1 cellular context compared by ENCODE assay signal in genomic region chr4:112648263-112649054, GRCh38.
A peak's percentile ranks its signal among the peaks of the same experiment; 100 is the strongest.
TF ChIP-seq lines count a peak whose summit lies in the region.

No MANE protein-coding gene starts in this region.

TF ChIP-seq in WTC11, 78 proteins besides CTCF, POLR2A, EP300 and RAD21 (continued from another document and continues in another):
- no peak; the same call in 1 of the 2 replicates for TF ChIP-seq FOXP4 (CRISPR knock-in tag; IDR thresholded peaks at IDR 0.05)
- peak; percentile 76; the same call in 1 of the 2 replicates for TF ChIP-seq TP53 (CRISPR knock-in tag; IDR thresholded peaks at IDR 0.05)
- no peak; the same call in 1 of the 2 replicates for TF ChIP-seq FOXP1 (CRISPR knock-in tag; IDR thresholded peaks at IDR 0.05; ENCODE audit: borderline replicate concordance)
- no peak for TF ChIP-seq RORB (CRISPR knock-in tag; IDR thresholded peaks at IDR 0.05)
- no peak for TF ChIP-seq ATF2 (CRISPR knock-in tag; IDR thresholded peaks at IDR 0.05; ENCODE audit: borderline replicate concordance, low read depth)
- no peak for TF ChIP-seq NR3C1 (CRISPR knock-in tag; conservative IDR thresholded peaks at IDR 0.05; ENCODE audit: low read depth)
- no peak for TF ChIP-seq ZBTB21 (CRISPR knock-in tag; IDR thresholded peaks at IDR 0.05; ENCODE audit: borderline replicate concordance)
- TF ChIP-seq ATF1 (CRISPR knock-in tag; IDR thresholded peaks at IDR 0.05), result no peak
- TF ChIP-seq TCF7 (CRISPR knock-in tag; IDR thresholded peaks at IDR 0.05; ENCODE audit: low read depth), result no peak
- peak; percentile 39; the same call in 1 of the 2 replicates for TF ChIP-seq E2F1 (CRISPR knock-in tag; IDR thresholded peaks at IDR 0.05)
- peak; percentile 33 for TF ChIP-seq ZNF416 (CRISPR knock-in tag; IDR thresholded peaks at IDR 0.05)
- no peak for TF ChIP-seq ZNF138 (CRISPR knock-in tag; conservative IDR thresholded peaks at IDR 0.05)
- no peak for TF ChIP-seq PRDM15 (CRISPR knock-in tag; IDR thresholded peaks at IDR 0.05)
- peak; percentile 90; the same call in 1 of the 2 replicates for TF ChIP-seq ZNF425 (CRISPR knock-in tag; conservative IDR thresholded peaks at IDR 0.05)
- no peak for TF ChIP-seq IRF2 (CRISPR knock-in tag; IDR thresholded peaks at IDR 0.05; ENCODE audit: borderline replicate concordance, low read depth)
- TF ChIP-seq GRHL2 (CRISPR knock-in tag; IDR thresholded peaks at IDR 0.05; ENCODE audit: insufficient replicate concordance, severe bottlenecking), result no peak
- no peak for TF ChIP-seq CREB1 (CRISPR knock-in tag; IDR thresholded peaks at IDR 0.05)
- no peak for TF ChIP-seq TEAD4 (CRISPR knock-in tag; IDR thresholded peaks at IDR 0.05)
- no peak for TF ChIP-seq E2F4 (CRISPR knock-in tag; IDR thresholded peaks at IDR 0.05; ENCODE audit: borderline replicate concordance, low read depth)
- TF ChIP-seq RELA (CRISPR knock-in tag; IDR thresholded peaks at IDR 0.05; ENCODE audit: borderline replicate concordance), result no peak
- TF ChIP-seq JUN (CRISPR knock-in tag; IDR thresholded peaks at IDR 0.05), result peak; percentile 67; the same call in 1 of the 2 replicates
- no peak for TF ChIP-seq PREB (CRISPR knock-in tag; IDR thresholded peaks at IDR 0.05; ENCODE audit: borderline replicate concordance)
- no peak for TF ChIP-seq SOX15 (CRISPR knock-in tag; IDR thresholded peaks at IDR 0.05)
- TF ChIP-seq ETV6 (CRISPR knock-in tag; IDR thresholded peaks at IDR 0.05), result no peak
- TF ChIP-seq ZNF263 (CRISPR knock-in tag; IDR thresholded peaks at IDR 0.05; ENCODE audit: low read depth), result no peak
- no peak; the same call in 1 of the 2 replicates for TF ChIP-seq ZNF512 (CRISPR knock-in tag; IDR thresholded peaks at IDR 0.05; ENCODE audit: borderline replicate concordance)
- TF ChIP-seq ZNF423 (CRISPR knock-in tag; IDR thresholded peaks at IDR 0.05), result peak; percentile 10; the same call in 1 of the 2 replicates
- TF ChIP-seq HMGA2 (CRISPR knock-in tag; IDR thresholded peaks at IDR 0.05), result no peak
- TF ChIP-seq FOXJ3 (CRISPR knock-in tag; IDR thresholded peaks at IDR 0.05; ENCODE audit: borderline replicate concordance), result no peak
- TF ChIP-seq ZNF671 (CRISPR knock-in tag; IDR thresholded peaks at IDR 0.05), result peak; percentile 84; the same call in 1 of the 2 replicates
- TF ChIP-seq ZNF532 (CRISPR knock-in tag; IDR thresholded peaks at IDR 0.05; ENCODE audit: borderline replicate concordance), result peak; percentile 86; the same call in 1 of the 2 replicates
- no peak for TF ChIP-seq ATF3 (CRISPR knock-in tag; conservative IDR thresholded peaks at IDR 0.05)
- TF ChIP-seq EMX1 (CRISPR knock-in tag; IDR thresholded peaks at IDR 0.05), result peak; percentile 94
- TF ChIP-seq IRF1 (CRISPR knock-in tag; IDR thresholded peaks at IDR 0.05), result no peak
- TF ChIP-seq USF2 (CRISPR knock-in tag; IDR thresholded peaks at IDR 0.05), result no peak
